2 cellular contexts compared by ENCODE assay signal in genomic region chr2:122167561-122167960, GRCh38.
TF ChIP-seq lines count a peak whose summit lies in the region.

No MANE protein-coding gene starts in this region.

TF ChIP-seq in SK-N-SH, 30 proteins besides CTCF, POLR2A, EP300 and RAD21 (continued from another document):
- TF ChIP-seq, protein P1, sequence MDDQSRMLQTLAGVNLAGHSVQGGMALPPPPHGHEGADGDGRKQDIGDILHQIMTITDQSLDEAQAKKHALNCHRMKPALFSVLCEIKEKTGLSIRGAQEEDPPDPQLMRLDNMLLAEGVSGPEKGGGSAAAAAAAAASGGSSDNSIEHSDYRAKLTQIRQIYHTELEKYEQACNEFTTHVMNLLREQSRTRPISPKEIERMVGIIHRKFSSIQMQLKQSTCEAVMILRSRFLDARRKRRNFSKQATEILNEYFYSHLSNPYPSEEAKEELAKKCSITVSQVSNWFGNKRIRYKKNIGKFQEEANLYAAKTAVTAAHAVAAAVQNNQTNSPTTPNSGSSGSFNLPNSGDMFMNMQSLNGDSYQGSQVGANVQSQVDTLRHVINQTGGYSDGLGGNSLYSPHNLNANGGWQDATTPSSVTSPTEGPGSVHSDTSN (IDR thresholded peaks at IDR 0.05) = no peak
- TF ChIP-seq IRF3 (IDR thresholded peaks at IDR 0.05; ENCODE audit: low read depth, low read length) (no peak), EZH2phosphoT487 (IDR thresholded peaks at IDR 0.05; ENCODE audit: borderline replicate concordance, low read depth) (no peak), TEAD4 (IDR thresholded peaks at IDR 0.05; ENCODE audit: borderline replicate concordance, insufficient read depth) (no peak), FOXJ3 (CRISPR knock-in tag; IDR thresholded peaks at IDR 0.05) (no peak), NRF1 (IDR thresholded peaks at IDR 0.05; ENCODE audit: low read depth, low read length) (no peak), RCOR1 (IDR thresholded peaks at IDR 0.05; ENCODE audit: low read length) (no peak), FOSL2 (IDR thresholded peaks at IDR 0.05; ENCODE audit: borderline replicate concordance, low read depth) (no peak), POLR2AphosphoS5 (IDR thresholded peaks at IDR 0.05; ENCODE audit: low read depth, low read length) (no peak), GABPA (IDR thresholded peaks at IDR 0.05; ENCODE audit: low read depth) (no peak), JUND (IDR thresholded peaks at IDR 0.05) (no peak)
TF ChIP-seq in SK-N-SH: peak in this region for 0.

TF ChIP-seq in SK-N-SH treated with all-trans-retinoic acid at 6 μM for 48 hours, 23 proteins besides CTCF, POLR2A, EP300 and RAD21 (continued from another document):
- no peak for TF ChIP-seq CSRNP3 (CRISPR knock-in tag; IDR thresholded peaks at IDR 0.05)
- TF ChIP-seq ZFP3 (CRISPR knock-in tag; IDR thresholded peaks at IDR 0.05) = no peak
- TF ChIP-seq OSR1 (CRISPR knock-in tag; IDR thresholded peaks at IDR 0.05) = no peak
